7 cellular contexts compared by ENCODE assay signal in genomic region chr12:96501139-96501741, GRCh38. TPM values are rescaled to one million over a fixed set of nuclear protein-coding genes. Genes with fewer than 3 reads are reported as not detected.
DNase-seq lines count a peak whose midpoint lies in the region; ATAC-seq, FAIRE-seq and TF ChIP-seq lines count a peak whose summit lies in the region.

No MANE protein-coding gene starts in this region.

- TF ChIP-seq CTCF in GM23338 (conservative IDR thresholded peaks at IDR 0.05; ENCODE audit: low read depth in 2 of 2) (no peak), fibroblast of lung (conservative IDR thresholded peaks at IDR 0.05 in 1 of 2, IDR thresholded peaks at IDR 0.05 in 1 of 2; ENCODE audit: low read depth in 1 of 2, low read length in 2 of 2) (no peak), prostate gland (IDR thresholded peaks at IDR 0.05) (no peak)

- H2AFZ ChIP-seq in GM23338 (peak overlapping the region; percentile 52), Karpas-422 (ENCODE audit: low read length) (peak overlapping the region; percentile 41; the same call in 1 of the 2 replicates), fibroblast of lung (ENCODE audit: low read length) (peak overlapping the region; percentile 27)

- H3K4me3 Mint-ChIP-seq in GM23338, result no peak overlapping the region

- peaks cover 9% of the 10 kb centered on the region; the same call in 2 of the 3 replicates for H3K4me1 Mint-ChIP-seq in GM23338

- H3K36me3 ChIP-seq in GM23338 (ENCODE audit: insufficient read depth) (no peaks in the 10 kb centered on the region), Karpas-422 (ENCODE audit: insufficient read depth, low read length) (no peaks in the 10 kb centered on the region), fibroblast of lung (ENCODE audit: control insufficient read depth, insufficient read depth, low read length) (no peaks in the 10 kb centered on the region), prostate gland (no peaks in the 10 kb centered on the region)

- H3K4me1 ChIP-seq in GM23338 (ENCODE audit: insufficient read depth) (no peaks in the 10 kb centered on the region), Karpas-422 (ENCODE audit: low read length) (peaks cover 7% of the 10 kb centered on the region), fibroblast of lung (ENCODE audit: control insufficient read depth, extremely low read depth, insufficient read depth, low read length) (peaks cover 5% of the 10 kb centered on the region), prostate gland (replicated peaks) (no peaks in the 10 kb centered on the region)

- H3K4me2 ChIP-seq in GM23338 (0 out of 2 replicates have a peak overlapping the region, but pooled peaks have one; percentile 42), Karpas-422 (ENCODE audit: low read depth, low read length, poor library complexity, severe bottlenecking) (peak overlapping the region; percentile 29), fibroblast of lung (ENCODE audit: extremely low read depth, insufficient read depth, low read length) (no peak overlapping the region)

- H3K9me3 Mint-ChIP-seq in GM23338, result no peaks in the 10 kb centered on the region

- H3K9ac ChIP-seq in Karpas-422 (ENCODE audit: low read length) (no peak overlapping the region), fibroblast of lung (ENCODE audit: insufficient read depth, low read length) (no peak overlapping the region)

- no peaks in the 10 kb centered on the region for H3K79me2 ChIP-seq in GM23338 (replicated peaks; ENCODE audit: insufficient read depth)
- H3K79me2 ChIP-seq in Karpas-422 (ENCODE audit: low read length), result no peaks in the 10 kb centered on the region
- no peaks in the 10 kb centered on the region for H3K79me2 ChIP-seq in fibroblast of lung (ENCODE audit: control insufficient read depth, insufficient read depth, low read length)

- H3K27me3 Mint-ChIP-seq in GM23338 (ENCODE audit: insufficient read depth, low read depth, poor library complexity), result no peaks in the 10 kb centered on the region

- TF ChIP-seq POLR2A in prostate gland (IDR thresholded peaks at IDR 0.05), result no peak

- ATAC-seq in GM23338, result peak; percentile 43; the same call in 2 of the 3 replicates

- intact Hi-C loops in prostate gland (cut with DNase I), result loop anchor here (5.0 kb wide), 1 partner anchor 99 kb away; the partner anchor contains the start of gene CDK17

- H3K9me3 ChIP-seq in Karpas-422 (ENCODE audit: low read length) (no peaks in the 10 kb centered on the region), fibroblast of lung (ENCODE audit: control insufficient read depth, insufficient read depth, low read depth, low read length) (no peaks in the 10 kb centered on the region), prostate gland (no peaks in the 10 kb centered on the region)

- no peak overlapping the region for H3K4me3 ChIP-seq in GM23338
- H3K4me3 ChIP-seq in Karpas-422 (ENCODE audit: low read length), result no peak overlapping the region
- H3K4me3 ChIP-seq in fibroblast of lung (replicated peaks in 1 of 4; ENCODE audit: control extremely low read depth in 1 of 4, insufficient read depth in 1 of 4, low read depth in 3 of 4, low read length in 4 of 4), result no peak overlapping the region
- no peak overlapping the region for H3K4me3 ChIP-seq in prostate gland

- WGBS in prostate gland, result 43% methylated on average over 5 of the region's 5 CpGs

- H4K20me1 ChIP-seq in GM23338 (replicated peaks; ENCODE audit: insufficient read depth) (no peaks in the 10 kb centered on the region), Karpas-422 (ENCODE audit: insufficient read depth, low read depth, low read length) (no peaks in the 10 kb centered on the region), fibroblast of lung (ENCODE audit: control insufficient read depth, extremely low read depth, insufficient read depth, low read length) (no peaks in the 10 kb centered on the region)

- H3K27me3 ChIP-seq in GM23338 (ENCODE audit: insufficient read depth) (no peaks in the 10 kb centered on the region), Karpas-422 (ENCODE audit: low read length) (no peaks in the 10 kb centered on the region), fibroblast of lung (ENCODE audit: control insufficient read depth, insufficient read depth, low read length) (no peaks in the 10 kb centered on the region), prostate gland (replicated peaks; ENCODE audit: insufficient read depth) (no peaks in the 10 kb centered on the region)

- H3K9me2 ChIP-seq in GM23338 (ENCODE audit: insufficient read depth) (peaks cover 10% of the 10 kb centered on the region), Karpas-422 (replicated peaks; ENCODE audit: insufficient read depth, low read length) (no peaks in the 10 kb centered on the region)

- peaks cover 2% of the 10 kb centered on the region; the same call in 1 of the 3 replicates for H3K36me3 Mint-ChIP-seq in GM23338 (ENCODE audit: low read depth)

- peak; percentile 85 for FAIRE-seq in GM18507 (lab: Jason Lieb, UNC)

- no peak overlapping the region for H3K27ac ChIP-seq in GM23338 (ENCODE audit: low read depth)
- no peak overlapping the region for H3K27ac ChIP-seq in Karpas-422 (ENCODE audit: low read length)
- peak overlapping the region; percentile 52 for H3K27ac ChIP-seq in fibroblast of lung (ENCODE audit: insufficient read depth, low read length)
- no peak overlapping the region for H3K27ac ChIP-seq in prostate gland
- no peak overlapping the region for H3K27ac ChIP-seq in caudate nucleus (ENCODE audit: low read depth, low read length)

- DNase-seq in GM18507 (ENCODE audit: extremely low spot score, insufficient read length, low read depth) (no peak), GM23338 (ENCODE audit: low spot score) (peak; percentile 45), Karpas-422 (no peak), fibroblast of lung (ENCODE audit: low read depth in 2 of 2) (peak; percentile 68 to 77), prostate gland (ENCODE audit: low spot score) (peak; percentile 20), caudate nucleus (lab: John Stamatoyannopoulos, UW) (no peak)
- peak; percentile 37 for DNase-seq in activated CD4-positive, alpha-beta T cell treated with anti-CD3 and anti-CD28 coated beads for 48 hours

- H3F3A ChIP-seq in GM23338 (replicated peaks; ENCODE audit: low read depth), result no peaks in the 10 kb centered on the region

- peak overlapping the region; percentile 90 for H3K27ac Mint-ChIP-seq in GM23338

TF ChIP-seq in GM23338, 12 proteins besides CTCF, POLR2A, EP300 and RAD21 (continues in another document):
- TF ChIP-seq CREB1 (CRISPR knock-in tag; IDR thresholded peaks at IDR 0.05; ENCODE audit: low read depth), result no peak
- no peak for TF ChIP-seq NANOG (IDR thresholded peaks at IDR 0.05; ENCODE audit: borderline replicate concordance)
- TF ChIP-seq EZH2phosphoT487 (IDR thresholded peaks at IDR 0.05; ENCODE audit: unreplicated experiment), result no peak

RNA-seq across cellular contexts. Expression of gene CFAP54, which starts 11.9 kb away (rescaled TPM):
- total RNA-seq in GM23338 (2014; rRNA removed; shearing (Covaris generic)), result 0.07 and 0.70 TPM in 2 replicates
- polyA plus RNA-seq in GM23338 (2016; fragmentation: Nextera tagmentation; extraction: Ambion mirVana) (0.30 and 0.76 TPM in 2 replicates), fibroblast of lung (0.62 and 0.93 TPM in 2 replicates)
- not detected in 2 replicates for total RNA-seq in Karpas-422 (2014; rRNA removed; shearing (Covaris generic); ENCODE audit: low replicate concordance)
- total RNA-seq in fibroblast of lung (5.1 and 7.1 TPM in 2 replicates), prostate gland (1 to 10 TPM in 1 of 2 donors, under 1 TPM in 1; 0.68 to 2.3 TPM)
- polyA plus RNA-seq in fibroblast of lung (2012), result 0.54 and 0.83 TPM in 2 replicates
- polyA minus RNA-seq in fibroblast of lung (ENCODE audit: low replicate concordance), result 0.08 TPM in 1 of 2 replicates, not detected in the other

Comparison
In these comparisons a context has a peak if more than half of its experiments do, and no peak if none do; other contexts are left out.
1. DNase-seq: peak in GM23338 (single experiment), activated CD4-positive, alpha-beta T cell treated with anti-CD3 and anti-CD28 coated beads for 48 hours (single experiment), fibroblast of lung (2 of 2) and prostate gland (single experiment); none in GM18507 (single experiment), Karpas-422 (single experiment) and caudate nucleus (0 of 61).
2. Peak in every context shown above with its lines, with median percentiles within 50 percentile points of each other: H2AFZ ChIP-seq.